Comparison of ENCODE assay signal across 9 cellular contexts in the genomic region with DNA sequence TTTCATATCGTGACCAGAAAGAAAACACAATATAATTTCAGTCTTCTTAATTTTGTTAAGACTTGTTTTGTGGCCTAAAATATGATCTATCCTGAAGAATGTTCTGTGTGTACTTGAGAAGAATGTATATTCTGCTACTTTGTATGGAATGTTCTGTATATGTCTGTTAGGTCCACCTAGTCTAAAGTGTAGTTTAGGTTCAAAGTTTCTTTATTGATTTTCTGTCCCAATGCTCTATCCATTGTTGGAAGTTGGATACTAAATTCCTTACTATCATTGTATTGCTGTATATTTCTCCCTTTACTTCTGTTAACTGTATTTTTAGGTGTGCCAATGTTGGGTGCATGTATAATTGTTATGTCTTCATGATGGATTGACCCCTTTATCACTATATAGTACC. TPM values are rescaled to one million over a fixed set of nuclear protein-coding genes. Genes with fewer than 3 reads are reported as not detected.
"Had no signal": no experiment of that assay in that cellular context is flagged by ENCODE, and none has a peak within 500 bp of the region (broad histone marks: within the 10 kb centered on the region; RNA-seq: fewer than 3 reads in every experiment).

No MANE protein-coding gene starts in this region.

- DNase-seq: IMR-90, KBM-7, KG1 had no signal

- H3K27ac ChIP-seq: HL-60 had no signal

- H3K4me3 ChIP-seq: K562 had no signal

- ATAC-seq: K562 had no signal

- FAIRE-seq: HTR-8/SVneo, K562 had no signal

RNA-seq across cellular contexts. Expression of gene OR5AC2, which starts 21.2 kb away (rescaled TPM):
- total RNA-seq: HT-29, HT1080, IMR-90, K562 had no signal
- polyA plus RNA-seq: IgD-negative memory B cell, IMR-90, K562 had no signal

RNA-seq across cellular contexts. Expression of gene OR5H1, which starts 22.4 kb away (rescaled TPM):
- total RNA-seq: HT-29, HT1080, IMR-90, K562 had no signal
- polyA plus RNA-seq: IgD-negative memory B cell, IMR-90, K562 had no signal

RNA-seq across cellular contexts. Expression of gene OR5H14, which starts 39.1 kb away (rescaled TPM):
- total RNA-seq: HT-29, HT1080, IMR-90, K562 had no signal
- polyA plus RNA-seq: IgD-negative memory B cell, IMR-90, K562 had no signal

RNA-seq across cellular contexts. Expression of gene OR5H15, which starts 58.3 kb away (rescaled TPM):
- total RNA-seq: HT-29, HT1080, IMR-90, K562 had no signal
- polyA plus RNA-seq: IgD-negative memory B cell, IMR-90, K562 had no signal
